ENCODE assay signal across 8 cellular contexts in the genomic region with DNA sequence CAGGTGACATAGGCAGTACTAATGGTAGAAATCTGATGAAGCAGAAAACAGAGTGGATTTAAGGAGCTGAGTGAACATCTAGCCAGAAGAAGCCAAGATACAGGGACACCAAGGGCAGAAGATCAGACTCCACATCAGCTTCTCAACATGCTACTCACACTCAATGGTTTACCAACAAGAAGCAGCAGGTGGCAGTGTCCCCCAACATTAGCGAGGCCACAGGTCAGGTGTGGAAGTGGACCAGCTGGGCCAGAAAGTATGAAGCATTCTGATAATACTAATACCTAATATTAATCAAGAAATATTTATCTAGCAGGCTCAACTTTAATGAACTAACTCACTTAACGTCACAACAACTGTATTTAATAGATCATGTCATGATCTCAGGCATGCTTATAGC.
A peak's percentile ranks its signal among the peaks of the same experiment; 100 is the strongest.
DNase-seq lines count a peak whose midpoint lies in the region; ATAC-seq and TF ChIP-seq lines count a peak whose summit lies in the region.

No MANE protein-coding gene starts in this region.

- no peak overlapping the region for H3K4me2 ChIP-seq in KMS-11

- H3K27me3 Mint-ChIP-seq in activated CD4-positive, alpha-beta T cell treated with anti-CD3 and anti-CD28 coated beads for 36 hours, result peaks cover 2% of the 10 kb centered on the region
- no peaks in the 10 kb centered on the region for H3K27me3 Mint-ChIP-seq in chondrocyte (ENCODE audit: low read depth)

- TF ChIP-seq CTCF in GM10248 (IDR thresholded peaks at IDR 0.05; ENCODE audit: control extremely low read depth, extremely low read depth, low read depth, missing control alignments), result peak; percentile 64
- peak; percentile 94 for TF ChIP-seq CTCF in KMS-11 (conservative IDR thresholded peaks at IDR 0.05; ENCODE audit: low read depth, low read length)
- TF ChIP-seq CTCF in chondrocyte (IDR thresholded peaks at IDR 0.05), result peak; percentile 83
- TF ChIP-seq CTCF in right lobe of liver (IDR thresholded peaks at IDR 0.05), result peak; percentile 49 to 71 (median 54)

- DNase-seq in GM10248 (ENCODE audit: extremely low spot score) (peak; percentile 29), chondrocyte (ENCODE audit: low spot score) (no peak), right lobe of liver (peak; percentile 44 to 62 (median 60)), cortex of kidney (lab: John Stamatoyannopoulos, UW) (no peak)
- DNase-seq in activated CD4-positive, alpha-beta T cell treated with anti-CD3 and anti-CD28 coated beads for 36 hours, result peak; percentile 71
- DNase-seq in stimulated activated CD8-positive, alpha-beta memory T cell treated with anti-CD3 and anti-CD28 coated beads, Interleukin-7, amount 100 ng/mL, for 24 hours (ENCODE audit: low read depth), result peak; percentile 6

- POLR2A ChIA-PET in GM10248 (lab: Yijun Ruan, JAX), result no interaction called here
- POLR2A ChIA-PET in activated CD4-positive, alpha-beta T cell treated with anti-CD3 and anti-CD28 coated beads for 36 hours (lab: Charles Lee), result no interaction called here

- H3K4me1 Mint-ChIP-seq in activated CD4-positive, alpha-beta T cell treated with anti-CD3 and anti-CD28 coated beads for 36 hours, result no peaks in the 10 kb centered on the region
- H3K4me1 Mint-ChIP-seq in chondrocyte (ENCODE audit: low read depth), result peaks cover 3% of the 10 kb centered on the region

- H3K79me2 ChIP-seq in KMS-11 (ENCODE audit: insufficient read depth, low read depth), result no peaks in the 10 kb centered on the region

- H3K4me1 ChIP-seq in KMS-11 (ENCODE audit: low read depth, poor library complexity, severe bottlenecking) (no peaks in the 10 kb centered on the region), right lobe of liver (no peaks in the 10 kb centered on the region)

- CTCF ChIA-PET in GM10248 (lab: Yijun Ruan, JAX), result interaction anchor here (0.6 to 5.8 kb wide), 32 partner anchors 8 to 848 kb away, joined by 3 to 83 read pairs (median 4); no protein-coding TSS in a partner anchor
- CTCF ChIA-PET in activated CD4-positive, alpha-beta T cell treated with anti-CD3 and anti-CD28 coated beads for 36 hours (lab: Charles Lee), result interaction anchor here (0.6 to 8.3 kb wide), 18 partner anchors 10 to 1201 kb away, joined by 3 to 122 read pairs (median 3); no protein-coding TSS in a partner anchor

- H3K4me3 ChIP-seq in KMS-11 (IDR thresholded peaks at IDR 0.05; ENCODE audit: insufficient read depth, low read depth, low read length), result no peak overlapping the region
- H3K4me3 ChIP-seq in right lobe of liver, result no peak overlapping the region

- H3K36me3 ChIP-seq in KMS-11 (ENCODE audit: insufficient read depth), result no peaks in the 10 kb centered on the region
- no peaks in the 10 kb centered on the region for H3K36me3 ChIP-seq in right lobe of liver

- H3K9me3 ChIP-seq in right lobe of liver, result no peaks in the 10 kb centered on the region

- H3K27ac ChIP-seq in KMS-11 (no peak overlapping the region), right lobe of liver (no peak overlapping the region)

- no peak overlapping the region for H3K4me3 Mint-ChIP-seq in activated CD4-positive, alpha-beta T cell treated with anti-CD3 and anti-CD28 coated beads for 36 hours
- no peak overlapping the region for H3K4me3 Mint-ChIP-seq in chondrocyte (ENCODE audit: unreplicated experiment)

- WGBS in right lobe of liver (ENCODE audit: insufficient coverage, low coverage, low lambda C conversion rate, missing lambda C conversion rate), result 35% methylated on average over 2 of the region's 2 CpGs

- no peaks in the 10 kb centered on the region for H3K9me3 Mint-ChIP-seq in activated CD4-positive, alpha-beta T cell treated with anti-CD3 and anti-CD28 coated beads for 36 hours (ENCODE audit: low read depth)
- H3K9me3 Mint-ChIP-seq in chondrocyte (ENCODE audit: low read depth), result peaks cover 8% of the 10 kb centered on the region

- intact Hi-C loops in activated CD4-positive, alpha-beta T cell treated with anti-CD3 and anti-CD28 coated beads for 36 hours (cut with DNase I, micrococcal nuclease), result loop anchor here (1.0 to 2.0 kb wide), 2 partner anchors 78 to 572 kb away; no protein-coding TSS in a partner anchor
- intact Hi-C loops in right lobe of liver (cut with DNase I), result no loop called here

- H3K27me3 ChIP-seq in KMS-11 (ENCODE audit: insufficient read depth, low read depth), result no peaks in the 10 kb centered on the region
- H3K27me3 ChIP-seq in right lobe of liver, result no peaks in the 10 kb centered on the region

- H2AFZ ChIP-seq in KMS-11 (ENCODE audit: low read depth), result no peak overlapping the region

- no peak overlapping the region for H3K27ac Mint-ChIP-seq in activated CD4-positive, alpha-beta T cell treated with anti-CD3 and anti-CD28 coated beads for 36 hours
- H3K27ac Mint-ChIP-seq in chondrocyte (ENCODE audit: unreplicated experiment), result no peak overlapping the region

- no peaks in the 10 kb centered on the region for H3K36me3 Mint-ChIP-seq in activated CD4-positive, alpha-beta T cell treated with anti-CD3 and anti-CD28 coated beads for 36 hours (ENCODE audit: low read depth)
- no peaks in the 10 kb centered on the region for H3K36me3 Mint-ChIP-seq in chondrocyte (ENCODE audit: low read depth)

- ATAC-seq in GM21528 (IDR thresholded peaks at IDR 0.05; ENCODE audit: low FRiP score, unreplicated experiment) (peak; percentile 89), right lobe of liver (peak; percentile 80 to 92 (median 86))
- no peak for ATAC-seq in activated CD4-positive, alpha-beta T cell treated with anti-CD3 and anti-CD28 coated beads for 36 hours

- no peak overlapping the region for H3K9ac ChIP-seq in KMS-11

- no peak for TF ChIP-seq POLR2A in right lobe of liver (IDR thresholded peaks at IDR 0.05)

- no peaks in the 10 kb centered on the region for H4K20me1 ChIP-seq in KMS-11 (ENCODE audit: insufficient read depth)

Comparison
In these comparisons a context has a peak if more than half of its experiments do, and no peak if none do; other contexts are left out.
1. DNase-seq: peak in GM10248 (single experiment), activated CD4-positive, alpha-beta T cell treated with anti-CD3 and anti-CD28 coated beads for 36 hours (single experiment), right lobe of liver (3 of 3) and stimulated activated CD8-positive, alpha-beta memory T cell treated with anti-CD3 and anti-CD28 coated beads, Interleukin-7, amount 100 ng/mL, for 24 hours (single experiment); none in chondrocyte (single experiment) and cortex of kidney (single experiment).
2. intact Hi-C loops: an anchor here in activated CD4-positive, alpha-beta T cell treated with anti-CD3 and anti-CD28 coated beads for 36 hours (1.0 to 2.0 kb wide); none called in right lobe of liver.
3. Peak in every context shown above with its lines, with median percentiles within 50 percentile points of each other: CTCF ChIP-seq.